24 cellular contexts compared by ENCODE assay signal in the genomic region with DNA sequence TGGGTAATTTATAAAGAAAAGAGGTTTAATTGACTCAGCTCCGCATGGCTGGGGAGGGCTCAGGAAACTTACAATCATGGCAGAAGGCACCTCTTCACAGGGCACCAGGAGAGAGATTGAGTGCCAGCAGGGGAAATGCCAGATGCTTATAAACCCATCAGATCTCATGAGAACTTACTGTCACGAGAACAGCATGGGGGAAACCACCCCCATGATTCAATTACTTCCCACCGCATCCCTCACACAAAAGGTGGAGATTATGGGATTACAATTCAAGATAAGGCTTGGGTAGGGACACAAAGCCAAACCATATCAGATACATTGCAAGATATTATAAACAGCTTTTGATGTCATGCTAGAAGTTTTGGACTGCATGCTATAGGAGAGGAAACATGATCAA.
"Had no signal": no experiment of that assay in that cellular context is flagged by ENCODE, and none has a peak within 500 bp of the region (broad histone marks: within the 10 kb centered on the region; RNA-seq: fewer than 3 reads in every experiment).

No MANE protein-coding gene starts in this region.

- H3K9me3 ChIP-seq: gastrocnemius medialis, left lung, prostate gland, right atrium auricular region, thyroid gland, vagina had no signal

- ATAC-seq: esophagus mucosa; gastrocnemius medialis; heart left ventricle; left lung; naive thymus-derived CD4-positive, alpha-beta T cell; sciatic nerve; stimulated activated effector memory CD8-positive, alpha-beta T cell treated with anti-CD3 and anti-CD28 coated beads, Interleukin-12 subunit alpha, Interleukin-12 subunit beta, amount 100 ng/mL, for 72 hours had no signal

- H2AFZ ChIP-seq: neural progenitor cell had no signal

- H3K27me3 Mint-ChIP-seq: naive thymus-derived CD4-positive, alpha-beta T cell had no signal

- H3K4me2 ChIP-seq: neural progenitor cell had no signal

- H3K27me3 ChIP-seq: gastrocnemius medialis, heart left ventricle, left lung, neural progenitor cell, right atrium auricular region, stomach, thyroid gland, vagina had no signal

- H3K4me1 Mint-ChIP-seq: naive thymus-derived CD4-positive, alpha-beta T cell; nephron; neural progenitor cell; stimulated activated effector memory CD8-positive, alpha-beta T cell treated with anti-CD3 and anti-CD28 coated beads, Interleukin-12 subunit alpha, Interleukin-12 subunit beta, amount 100 ng/mL, for 72 hours had no signal

- H3K36me3 ChIP-seq: gastrocnemius medialis, heart left ventricle, left lung, neural progenitor cell, prostate gland, right atrium auricular region, stomach, thyroid gland, vagina had no signal

- H3K36me3 Mint-ChIP-seq: naive thymus-derived CD4-positive, alpha-beta T cell; neural progenitor cell; stimulated activated effector memory CD8-positive, alpha-beta T cell treated with anti-CD3 and anti-CD28 coated beads, Interleukin-12 subunit alpha, Interleukin-12 subunit beta, amount 100 ng/mL, for 72 hours had no signal

- DNase-seq: dorsolateral prefrontal cortex; effector CD4-positive, alpha-beta T cell; gastrocnemius medialis; heart left ventricle; hippocampal formation; left cardiac atrium; left lung; midbrain; naive thymus-derived CD4-positive, alpha-beta T cell; stimulated activated CD4-positive, alpha-beta T cell treated with anti-CD3 and anti-CD28 coated beads, Interleukin-2, amount 100 ng/mL, for 24 hours; stimulated activated CD4-positive, alpha-beta T cell treated with anti-CD3 and anti-CD28 coated beads, Interleukin-4, amount 100 ng/mL, for 24 hours; stimulated activated naive CD4-positive, alpha-beta T cell treated with Interleukin-2 at 50 U/mL for 16 hours; stomach; thyroid gland; trophoblast cell had no signal

- H3K4me3 ChIP-seq: dorsolateral prefrontal cortex, gastrocnemius medialis, heart left ventricle, left lung, neural progenitor cell, prostate gland, right atrium auricular region, stomach, thyroid gland, vagina had no signal

- H3K27ac ChIP-seq: dorsolateral prefrontal cortex, epithelial cell of prostate, gastrocnemius medialis, heart left ventricle, left lung, neural progenitor cell, prostate gland, right atrium auricular region, stomach, thyroid gland, vagina had no signal

- H3K4me3 Mint-ChIP-seq: naive thymus-derived CD4-positive, alpha-beta T cell; nephron; neural progenitor cell; stimulated activated effector memory CD8-positive, alpha-beta T cell treated with anti-CD3 and anti-CD28 coated beads, Interleukin-12 subunit alpha, Interleukin-12 subunit beta, amount 100 ng/mL, for 72 hours had no signal

- H3K4me1 ChIP-seq: gastrocnemius medialis, heart left ventricle, left lung, neural progenitor cell, prostate gland, right atrium auricular region, stomach, thyroid gland, vagina had no signal
